8 cellular contexts compared by ENCODE assay signal in genomic region chr3:195442573-195443390, GRCh38. TPM values are rescaled to one million over a fixed set of nuclear protein-coding genes. Genes with fewer than 3 reads are reported as not detected.
DNase-seq lines count a peak whose midpoint lies in the region; ATAC-seq, FAIRE-seq and TF ChIP-seq lines count a peak whose summit lies in the region.

Gene ACAP2 (minus strand): TSS chr3:195443020. CDS start chr3:195442847, 173 bp downstream.

- POLR2A ChIA-PET in HepG2 (lab: Yijun Ruan, JAX), result interaction anchor here (0.7 to 1.5 kb wide), 5 partner anchors 9 to 173 kb away, joined by 3 to 6 read pairs (median 4); partner anchors contain the start of gene PPP1R2

- CTCF ChIA-PET in HepG2 (lab: Yijun Ruan, JAX; ENCODE audit: low intra/inter-chr PET ratio, low total read pairs), result no interaction called here

- TF ChIP-seq RAD21 in HepG2 (CRISPR knock-in tag; IDR thresholded peaks at IDR 0.05), result peak; percentile 48; the same call in 1 of the 2 replicates

- peaks cover 50% of the 10 kb centered on the region for H3K4me1 ChIP-seq in HepG2 (ENCODE audit: insufficient read depth, low read length)

- peak; percentile 100 for DNase-seq in NCI-H774 (lab: John Stamatoyannopoulos, UW)
- peak; percentile 96 to 98 for DNase-seq in activated CD4-positive, alpha-beta T cell treated with anti-CD3 and anti-CD28 coated beads, Interleukin-2, amount 50 U/mL, for 4 hours
- peak; percentile 100 for DNase-seq in dermis blood vessel endothelial cell
- peak; percentile 96 for DNase-seq in HepG2 (ENCODE audit: low spot score)
- peak; percentile 99 for DNase-seq in stimulated activated CD4-positive, alpha-beta T cell treated with anti-CD3 and anti-CD28 coated beads, Interleukin-4, amount 100 ng/mL, for 1 hour

- H3K27ac ChIP-seq in C4-2B (peak within 1 kb of the TSS; percentile 96), HepG2 (ENCODE audit: extremely low read length, insufficient read depth, low read length) (peak within 1 kb of the TSS; percentile 89)

- H3K4me2 ChIP-seq in HepG2 (ENCODE audit: low read depth, low read length), result peak within 1 kb of the TSS; percentile 91

- H3K79me2 ChIP-seq in HepG2 (ENCODE audit: insufficient read depth, low read length), result peaks cover 39% of the 10 kb centered on the region

- peak; percentile 87 for ATAC-seq in GM19395 (IDR thresholded peaks at IDR 0.05; ENCODE audit: unreplicated experiment)
- peak; percentile 88 for ATAC-seq in HG03565 (IDR thresholded peaks at IDR 0.05; ENCODE audit: unreplicated experiment)
- peak; percentile 94 for ATAC-seq in HepG2

- H3K4me3 ChIP-seq in HepG2 (replicated peaks in 1 of 3; ENCODE audit: insufficient read depth in 1 of 3, low read depth in 2 of 3, low read length in 3 of 3), result peak within 1 kb of the TSS; percentile 72 to 91 (median 79)

- H3K36me3 ChIP-seq in HepG2 (replicated peaks in 1 of 2; ENCODE audit: control insufficient read depth in 1 of 2, insufficient read depth in 2 of 2, low read length in 2 of 2), result no peaks in the 10 kb centered on the region

- peak; percentile 84 to 86 for TF ChIP-seq POLR2A in HepG2 (IDR thresholded peaks at IDR 0.05; ENCODE audit: insufficient read depth in 1 of 2, low read depth in 2 of 2, low read length in 2 of 2)

- no peaks in the 10 kb centered on the region for H3K27me3 ChIP-seq in HepG2 (ENCODE audit: control insufficient read depth in 1 of 2, insufficient read depth in 2 of 2, low read length in 2 of 2)

- WGBS in HepG2 (ENCODE audit: low lambda C conversion rate), result under 1% methylated on average over 36 of the region's 106 CpGs

- no peaks in the 10 kb centered on the region for H4K20me1 ChIP-seq in HepG2 (ENCODE audit: insufficient read depth, low read length)

- intact Hi-C loops in HepG2 (cut with micrococcal nuclease; ENCODE audit: unreplicated experiment), result loop anchor here (1.0 to 10.0 kb wide), 2 partner anchors 82 to 171 kb away; partner anchors contain the start of gene XXYLT1

- H3K9ac ChIP-seq in HepG2 (ENCODE audit: insufficient read depth, low read depth, low read length), result peak within 1 kb of the TSS; percentile 91

- in situ Hi-C loops in HepG2 (cut with HindIII; ENCODE audit: extremely low pct_ligation_motif_present, low pct_unique_long_range_greater_than_20kb), result no loop called here

- BruUV-seq in HepG2 (replicated peaks; lab: Mats Ljungman, UMichigan), result no TSS peak

- TF ChIP-seq CTCF in C4-2B (conservative IDR thresholded peaks at IDR 0.05) (no peak), HepG2 (CRISPR knock-in tag; IDR thresholded peaks at IDR 0.05) (no peak)

- no peaks in the 10 kb centered on the region for H3K9me3 ChIP-seq in HepG2 (ENCODE audit: low read length)

- H2AFZ ChIP-seq in HepG2 (ENCODE audit: low read length), result peak within 1 kb of the TSS; percentile 93

- FAIRE-seq in HepG2 (lab: Jason Lieb, UNC), result peak; percentile 67

- TF ChIP-seq EP300 in HepG2 (IDR thresholded peaks at IDR 0.05; ENCODE audit: low read depth in 2 of 2, low read length in 2 of 2) (no peak), HepG2 (CRISPR knock-in tag; IDR thresholded peaks at IDR 0.05; ENCODE audit: borderline replicate concordance) (no peak)

TF ChIP-seq in HepG2, 621 proteins besides CTCF, POLR2A, EP300 and RAD21 (continues in another document):
- TF ChIP-seq THRA (CRISPR knock-in tag; IDR thresholded peaks at IDR 0.05; ENCODE audit: borderline replicate concordance) (no peak), MAX (IDR thresholded peaks at IDR 0.05) (peak; percentile 83), ZNF766 (CRISPR knock-in tag; IDR thresholded peaks at IDR 0.05; ENCODE audit: borderline replicate concordance) (peak; percentile 56; the same call in 1 of the 2 replicates), TIGD3 (CRISPR knock-in tag; IDR thresholded peaks at IDR 0.05; ENCODE audit: borderline replicate concordance) (0 out of 2 replicates have a peak, but pooled peaks have one; percentile 14), ZNF678 (CRISPR knock-in tag; IDR thresholded peaks at IDR 0.05) (peak; percentile 32; the same call in 1 of the 2 replicates), FOXK2 (IDR thresholded peaks at IDR 0.05) (no peak), DNMT3B (CRISPR knock-in tag; conservative IDR thresholded peaks at IDR 0.05) (no peak), EEA1 (CRISPR knock-in tag; IDR thresholded peaks at IDR 0.05; ENCODE audit: borderline replicate concordance) (peak; percentile 80), CEBPG (CRISPR knock-in tag; IDR thresholded peaks at IDR 0.05) (0 out of 2 replicates have a peak, but pooled peaks have one; percentile 8), GABPB1 (CRISPR knock-in tag; IDR thresholded peaks at IDR 0.05) (peak; percentile 89), POGZ (CRISPR knock-in tag; IDR thresholded peaks at IDR 0.05) (peak; percentile 63), JDP2 (CRISPR knock-in tag; IDR thresholded peaks at IDR 0.05; ENCODE audit: borderline replicate concordance) (no peak), MAZ (IDR thresholded peaks at IDR 0.05; ENCODE audit: borderline replicate concordance, low read depth, low read length) (peak; percentile 84; the same call in 1 of the 2 replicates), MAZ (CRISPR knock-in tag; IDR thresholded peaks at IDR 0.05; ENCODE audit: low read depth) (peak; percentile 80)

RNA-seq across cellular contexts. Expression of gene ACAP2, which starts in this region (rescaled TPM):
- 63.3 and 66.9 TPM in 2 replicates for total RNA-seq in dermis blood vessel endothelial cell
- 23.9 and 32.2 TPM in 2 replicates for total RNA-seq in HepG2 (2016; rRNA removed; fragmentation: Illumina TruSeq; extraction: Trizol)
- 16.0 and 18.9 TPM in 2 replicates for total RNA-seq in HepG2 (2016; cell fraction: cytosol; rRNA removed; fragmentation: Illumina TruSeq; extraction: Trizol; ENCODE audit: low read depth)
- 24.6 and 30.4 TPM in 2 replicates for total RNA-seq in HepG2 (2016; cell fraction: insoluble cytoplasmic fraction; rRNA removed; fragmentation: Illumina TruSeq; extraction: Trizol)
- total RNA-seq in HepG2 (2016; cell fraction: membrane; rRNA removed; fragmentation: Illumina TruSeq; extraction: Trizol), result 7.9 and 10.4 TPM in 2 replicates
- total RNA-seq in HepG2 (2016; cell fraction: nucleus; rRNA removed; fragmentation: Illumina TruSeq; extraction: Trizol), result 35.3 and 35.5 TPM in 2 replicates
- 5.6 and 7.3 TPM in 2 replicates for polyA plus RNA-seq in HepG2 (2011; rRNA removed)
- polyA plus RNA-seq in HepG2 (2011; cell fraction: cytosol; rRNA removed), result 3.0 and 3.9 TPM in 2 replicates
- polyA plus RNA-seq in HepG2 (2011; cell fraction: nucleus; rRNA removed), result 6.2 and 7.2 TPM in 2 replicates
- 5.6 and 7.2 TPM in 2 replicates for polyA plus RNA-seq in HepG2 (2012)
- polyA plus RNA-seq in HepG2 (2016; cell fraction: cytosol; fragmentation: Illumina TruSeq; extraction: Trizol; ENCODE audit: low read depth), result 0.24 and 0.77 TPM in 2 replicates
- 11.5 and 12.3 TPM in 2 replicates for polyA plus RNA-seq in HepG2 (2016; cell fraction: insoluble cytoplasmic fraction; fragmentation: Illumina TruSeq; extraction: Trizol; ENCODE audit: low read depth)
- 1.3 and 1.7 TPM in 2 replicates for polyA plus RNA-seq in HepG2 (2016; cell fraction: membrane; fragmentation: Illumina TruSeq; extraction: Trizol; ENCODE audit: low read depth)
- polyA plus RNA-seq in HepG2 (2016; cell fraction: nucleus; fragmentation: Illumina TruSeq; extraction: Trizol; ENCODE audit: insufficient read depth, low read depth), result 15.1 and 15.8 TPM in 2 replicates
- 9.1 and 33.5 TPM in 2 replicates for polyA minus RNA-seq in HepG2 (2011; rRNA and poly(A)+ RNA removed; ENCODE audit: low replicate concordance)
- 13.4 and 16.1 TPM in 2 replicates for polyA minus RNA-seq in HepG2 (2011; cell fraction: cytosol; rRNA and poly(A)+ RNA removed)
- polyA minus RNA-seq in HepG2 (2011; cell fraction: nucleus; rRNA and poly(A)+ RNA removed), result 47.5 and 52.3 TPM in 2 replicates

Comparison
In these comparisons a context has a peak if more than half of its experiments do, and no peak if none do; other contexts are left out.
1. Peak in every context shown above with its lines: DNase-seq, ATAC-seq, H3K4me3 ChIP-seq and H3K27ac ChIP-seq.